ENCODE assay signal across 9 cellular contexts in the genomic region with DNA sequence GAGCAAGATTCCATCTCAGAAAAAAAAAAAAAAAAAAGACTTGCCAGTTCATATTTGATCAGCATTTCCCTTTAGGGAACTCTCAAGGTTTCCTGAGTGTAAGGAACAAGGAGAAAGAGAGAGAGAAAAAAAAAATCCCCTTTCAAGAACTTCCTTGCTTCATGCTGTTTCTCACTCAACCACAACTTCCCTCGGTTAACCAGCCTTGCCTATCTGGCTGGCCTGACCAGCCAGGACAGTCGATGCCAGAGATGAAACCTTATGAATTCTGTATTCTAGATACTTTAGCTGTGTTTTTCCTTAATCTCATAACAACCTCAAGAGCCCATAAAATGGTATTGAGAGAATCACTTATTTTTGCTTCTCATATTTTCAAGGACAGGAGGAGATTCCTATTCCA. TPM values are rescaled to one million over a fixed set of nuclear protein-coding genes. Genes with fewer than 3 reads are reported as not detected.
A peak's percentile ranks its signal among the peaks of the same experiment; 100 is the strongest.
DNase-seq lines count a peak whose midpoint lies in the region; ATAC-seq and TF ChIP-seq lines count a peak whose summit lies in the region.
"Had no signal": no experiment of that assay in that cellular context is flagged by ENCODE, and none has a peak within 500 bp of the region (broad histone marks: within the 10 kb centered on the region; RNA-seq: fewer than 3 reads in every experiment).

No MANE protein-coding gene starts in this region.

- DNase-seq in activated CD4-positive, alpha-beta T cell treated with anti-CD3 and anti-CD28 coated beads, Interleukin-2, amount 10 ng/mL, durations not matched to agents 7 days and 5 days = peak; percentile 46
- no peak for DNase-seq in activated CD4-positive, alpha-beta T cell treated with anti-CD3 and anti-CD28 coated beads, Interleukin-2, amount 50 U/mL, for 4 hours
- DNase-seq in SK-N-MC (ENCODE audit: low read depth, low spot score) (no peak), esophagus muscularis mucosa (ENCODE audit: extremely low spot score) (no peak), amniotic stem cell (lab: John Stamatoyannopoulos, UW) (no peak)
- DNase-seq in stimulated activated CD4-positive, alpha-beta T cell treated with anti-CD3 and anti-CD28 coated beads, Interleukin-4, amount 100 ng/mL, for 4 hours = no peak
- DNase-seq: pancreas had no signal

- H3K27me3 Mint-ChIP-seq in activated CD4-positive, alpha-beta T cell treated with anti-CD3 and anti-CD28 coated beads, Interleukin-2, amount 10 ng/mL, durations not matched to agents 7 days and 5 days = no peaks in the 10 kb centered on the region
- H3K27me3 Mint-ChIP-seq in stimulated activated memory B cell treated with anti-CD40 and anti-IgM and Interleukin-4, amounts not matched to agents 10 μg/mL and 1 μg/mL and 100 μg/mL, for 72 hours = no peaks in the 10 kb centered on the region

- TF ChIP-seq POLR2A in esophagus muscularis mucosa (IDR thresholded peaks at IDR 0.05; ENCODE audit: low read depth) = no peak

- peak overlapping the region; percentile 12 for H3K9ac ChIP-seq in SK-N-MC (ENCODE audit: insufficient read length)

- H3K27ac Mint-ChIP-seq in activated CD4-positive, alpha-beta T cell treated with anti-CD3 and anti-CD28 coated beads, Interleukin-2, amount 10 ng/mL, durations not matched to agents 7 days and 5 days = peak overlapping the region; percentile 99
- peak overlapping the region; percentile 75 for H3K27ac Mint-ChIP-seq in stimulated activated memory B cell treated with anti-CD40 and anti-IgM and Interleukin-4, amounts not matched to agents 10 μg/mL and 1 μg/mL and 100 μg/mL, for 72 hours

- intact Hi-C loops in esophagus muscularis mucosa (cut with DNase I) = no loop called here

- H3K36me3 ChIP-seq in SK-N-MC (ENCODE audit: insufficient read depth, low read length) (no peaks in the 10 kb centered on the region), esophagus muscularis mucosa (no peaks in the 10 kb centered on the region)
- H3K36me3 ChIP-seq: pancreas had no signal

- TF ChIP-seq EP300 in esophagus muscularis mucosa (IDR thresholded peaks at IDR 0.05) = no peak

- peaks cover 66% of the 10 kb centered on the region for H3K4me1 Mint-ChIP-seq in activated CD4-positive, alpha-beta T cell treated with anti-CD3 and anti-CD28 coated beads, Interleukin-2, amount 10 ng/mL, durations not matched to agents 7 days and 5 days
- peaks cover 27% of the 10 kb centered on the region for H3K4me1 Mint-ChIP-seq in stimulated activated memory B cell treated with anti-CD40 and anti-IgM and Interleukin-4, amounts not matched to agents 10 μg/mL and 1 μg/mL and 100 μg/mL, for 72 hours

- CTCF ChIA-PET in activated CD4-positive, alpha-beta T cell treated with anti-CD3 and anti-CD28 coated beads, Interleukin-2, amount 10 ng/mL, durations not matched to agents 7 days and 5 days (lab: Charles Lee) = interaction anchor here (0.7 to 3.8 kb wide), 9 partner anchors 9 to 1878 kb away, joined by 3 to 39 read pairs (median 5); no protein-coding TSS in a partner anchor

- no peaks in the 10 kb centered on the region for H3K27me3 ChIP-seq in esophagus muscularis mucosa
- H3K27me3 ChIP-seq: pancreas had no signal

- H3K4me3 ChIP-seq in SK-N-MC (no peak overlapping the region), esophagus muscularis mucosa (no peak overlapping the region)
- H3K4me3 ChIP-seq: pancreas had no signal

- H3K27ac ChIP-seq in SK-N-MC (peak overlapping the region; percentile 76; the same call in 1 of the 2 replicates), esophagus muscularis mucosa (replicated peaks in 1 of 4) (peak overlapping the region; percentile 25 to 59 (median 49))

- H3K36me3 Mint-ChIP-seq in activated CD4-positive, alpha-beta T cell treated with anti-CD3 and anti-CD28 coated beads, Interleukin-2, amount 10 ng/mL, durations not matched to agents 7 days and 5 days (ENCODE audit: low read depth) = peaks cover 3% of the 10 kb centered on the region
- H3K36me3 Mint-ChIP-seq in stimulated activated memory B cell treated with anti-CD40 and anti-IgM and Interleukin-4, amounts not matched to agents 10 μg/mL and 1 μg/mL and 100 μg/mL, for 72 hours = no peaks in the 10 kb centered on the region

- peaks cover 39 to 52% (median 42%) of the 10 kb centered on the region in 4 donors for H3K4me1 ChIP-seq in esophagus muscularis mucosa

- H3K9me3 Mint-ChIP-seq in activated CD4-positive, alpha-beta T cell treated with anti-CD3 and anti-CD28 coated beads, Interleukin-2, amount 10 ng/mL, durations not matched to agents 7 days and 5 days = peaks cover 3% of the 10 kb centered on the region
- H3K9me3 Mint-ChIP-seq in stimulated activated memory B cell treated with anti-CD40 and anti-IgM and Interleukin-4, amounts not matched to agents 10 μg/mL and 1 μg/mL and 100 μg/mL, for 72 hours = no peaks in the 10 kb centered on the region

- TF ChIP-seq CTCF in esophagus muscularis mucosa (IDR thresholded peaks at IDR 0.05) = no peak

- 60% methylated on average over 2 of the region's 2 CpGs for WGBS in esophagus muscularis mucosa

- no peak for ATAC-seq in stimulated activated memory B cell treated with anti-CD40 and anti-IgM and Interleukin-4, amounts not matched to agents 10 μg/mL and 1 μg/mL and 100 μg/mL, for 72 hours
- ATAC-seq in HG03280 (IDR thresholded peaks at IDR 0.05; ENCODE audit: unreplicated experiment) = no peak
- ATAC-seq: pancreas had no signal

- no peaks in the 10 kb centered on the region for H3K9me3 ChIP-seq in SK-N-MC (ENCODE audit: low read depth, low read length)
- no peaks in the 10 kb centered on the region for H3K9me3 ChIP-seq in esophagus muscularis mucosa
- H3K9me3 ChIP-seq: pancreas had no signal

- POLR2A ChIA-PET in activated CD4-positive, alpha-beta T cell treated with anti-CD3 and anti-CD28 coated beads, Interleukin-2, amount 10 ng/mL, durations not matched to agents 7 days and 5 days (lab: Charles Lee) = interaction anchor here (1.0 kb wide), 1 partner anchor 246 kb away, joined by 3 read pairs; no protein-coding TSS in a partner anchor

- H3K4me3 Mint-ChIP-seq in activated CD4-positive, alpha-beta T cell treated with anti-CD3 and anti-CD28 coated beads, Interleukin-2, amount 10 ng/mL, durations not matched to agents 7 days and 5 days = peak overlapping the region; percentile 68
- H3K4me3 Mint-ChIP-seq in stimulated activated memory B cell treated with anti-CD40 and anti-IgM and Interleukin-4, amounts not matched to agents 10 μg/mL and 1 μg/mL and 100 μg/mL, for 72 hours = peak overlapping the region; percentile 13

RNA-seq across cellular contexts. Expression of a gene that starts 2.6 kb away (rescaled TPM):
- 10 to 100 TPM; 65.1 to 92.9 TPM for total RNA-seq in activated CD4-positive, alpha-beta T cell treated with anti-CD3 and anti-CD28 coated beads, Interleukin-2, amount 10 ng/mL, durations not matched to agents 7 days and 5 days
- total RNA-seq in esophagus muscularis mucosa = 10 to 100 TPM; 18.3 to 25.9 (median 20.0) TPM
